ENCODE assay signal across 1 cellular context in genomic region chr7:79412438-79412837, GRCh38.
TF ChIP-seq lines count a peak whose summit lies in the region.

No MANE protein-coding gene starts in this region.

TF ChIP-seq in GM12878, 131 proteins besides CTCF, POLR2A, EP300 and RAD21 (continued from another document):
- TF ChIP-seq USF2 (IDR thresholded peaks at IDR 0.05; ENCODE audit: borderline replicate concordance, low read depth, low read length) (no peak), TAF1 (IDR thresholded peaks at IDR 0.05; ENCODE audit: borderline replicate concordance, low read depth, low read length) (no peak), MXI1 (IDR thresholded peaks at IDR 0.05; ENCODE audit: low read depth, low read length) (no peak), BCL3 (IDR thresholded peaks at IDR 0.05; ENCODE audit: borderline replicate concordance, insufficient read depth, low read depth, low read length, poor library complexity, severe bottlenecking) (no peak), ZZZ3 (IDR thresholded peaks at IDR 0.05; ENCODE audit: control insufficient read depth, insufficient read length, low read depth) (no peak), TCF3 (IDR thresholded peaks at IDR 0.05; ENCODE audit: borderline replicate concordance, insufficient read depth, low read depth, low read length) (no peak), EED (IDR thresholded peaks at IDR 0.05; ENCODE audit: low read depth) (no peak), NBN (IDR thresholded peaks at IDR 0.05) (no peak)
TF ChIP-seq in GM12878: peak in this region for 0.
